10 cellular contexts compared by ENCODE assay signal in the genomic region with DNA sequence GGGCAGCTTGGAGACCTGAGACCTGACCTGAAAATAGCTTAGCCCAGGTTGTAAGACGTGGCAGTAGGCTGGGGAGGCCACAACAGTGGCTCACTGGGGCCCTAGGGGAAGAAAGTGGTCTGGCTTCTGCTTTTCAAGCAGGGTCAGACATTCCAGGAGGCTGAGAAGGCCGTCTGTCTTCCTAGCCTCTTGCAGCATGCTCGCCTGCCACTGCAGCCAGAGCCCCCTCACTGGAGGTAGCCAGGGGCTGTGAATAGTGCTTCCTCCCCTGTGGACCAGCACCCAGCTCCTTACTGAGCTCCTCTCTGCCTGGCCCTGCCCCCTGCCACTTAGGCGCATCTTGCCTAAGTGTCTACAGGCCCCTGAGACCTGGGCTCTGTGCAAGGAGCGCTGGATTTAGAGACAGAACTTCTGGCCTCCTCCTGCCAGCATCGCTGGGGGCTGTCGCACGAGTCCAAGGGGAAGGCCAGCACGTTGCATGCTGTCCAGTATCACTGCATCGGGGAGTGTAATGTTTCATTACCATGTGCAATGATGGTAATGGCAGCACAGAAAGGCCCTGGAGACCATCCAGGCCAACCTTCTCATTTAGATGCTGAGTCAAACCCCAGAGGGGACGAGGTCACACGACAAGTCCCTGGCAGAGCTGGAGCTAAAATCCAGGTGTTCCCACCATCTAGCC. TPM values are rescaled to one million over a fixed set of nuclear protein-coding genes. Genes with fewer than 3 reads are reported as not detected.
DNase-seq lines count a peak whose midpoint lies in the region; ATAC-seq and TF ChIP-seq lines count a peak whose summit lies in the region.
"Had no signal": no experiment of that assay in that cellular context is flagged by ENCODE, and none has a peak within 500 bp of the region (broad histone marks: within the 10 kb centered on the region; RNA-seq: fewer than 3 reads in every experiment).

No MANE protein-coding gene starts in this region.

- no peak for ATAC-seq in HG02884 (IDR thresholded peaks at IDR 0.05; ENCODE audit: unreplicated experiment)

- peaks cover 37% of the 10 kb centered on the region for H3K4me1 Mint-ChIP-seq in endothelial cell (ENCODE audit: unreplicated experiment)

- no peak for TF ChIP-seq CTCF in BJ (IDR thresholded peaks at IDR 0.05; ENCODE audit: insufficient read depth, low read depth, low read length)
- no peak for TF ChIP-seq CTCF in endothelial cell (IDR thresholded peaks at IDR 0.05; ENCODE audit: unreplicated experiment)

- H3K36me3 Mint-ChIP-seq in endothelial cell (ENCODE audit: low read depth, unreplicated experiment) = peaks cover 4% of the 10 kb centered on the region

- CTCF ChIA-PET in BJ (lab: Yijun Ruan, JAX) = interaction anchor here (3.7 kb wide), 1 partner anchor 115 kb away, joined by 29 read pairs; no protein-coding TSS in a partner anchor

- H3K27ac Mint-ChIP-seq in endothelial cell (ENCODE audit: unreplicated experiment) = peak overlapping the region; percentile 57

- POLR2A ChIA-PET in BJ (lab: Charles Lee) = interaction anchor here (0.5 to 0.9 kb wide), 2 partner anchors 10 to 431 kb away, joined by 3 read pairs; no protein-coding TSS in a partner anchor

- no peak overlapping the region for H3K4me3 Mint-ChIP-seq in endothelial cell (ENCODE audit: unreplicated experiment)

- H3K36me3 ChIP-seq in BJ (ENCODE audit: control insufficient read depth, insufficient read depth, low read length) = peaks cover 7% of the 10 kb centered on the region

- DNase-seq in BJ (ENCODE audit: low read depth) = peak; percentile 80
- DNase-seq in NOMO-1 treated with dmso at 0.1 percent for 144 hours (lab: John Stamatoyannopoulos, UW; ENCODE audit: unreplicated experiment) = peak; percentile 17
- no peak for DNase-seq in endothelial cell (ENCODE audit: low spot score)
- peak; percentile 72 for DNase-seq in non-pigmented ciliary epithelial cell (ENCODE audit: low read depth)
- no peak for DNase-seq in RPMI8226
- no peak for DNase-seq in activated CD8-positive, alpha-beta memory T cell treated with anti-CD3 and anti-CD28 coated beads, Interleukin-2, amount 50 U/mL, for 48 hours
- no peak for DNase-seq in T-helper 2 cell
- DNase-seq: NCI-H187 treated with DMSO at 0.1 percent for 48 hours; stimulated activated CD4-positive, alpha-beta T cell treated with anti-CD3 and anti-CD28 coated beads, Interleukin-12 subunit alpha, Interleukin-12 subunit beta, amount 100 ng/mL, for 4 hours had no signal

- H3K4me3 ChIP-seq in BJ (ENCODE audit: low read depth, low read length) = no peak overlapping the region

- H3K27me3 Mint-ChIP-seq in endothelial cell (ENCODE audit: unreplicated experiment) = peaks cover 5% of the 10 kb centered on the region

- no peaks in the 10 kb centered on the region for H3K27me3 ChIP-seq in BJ (ENCODE audit: control insufficient read depth, insufficient read depth, low read length)

- H3K9me3 Mint-ChIP-seq in endothelial cell (ENCODE audit: unreplicated experiment) = no peaks in the 10 kb centered on the region

RNA-seq across cellular contexts. Expression of gene ZMIZ1, which starts 12.7 kb away (rescaled TPM):
- 5.6 and 13.0 TPM in 2 replicates for polyA plus RNA-seq in BJ (2011; rRNA removed)
- polyA minus RNA-seq in BJ (2011; rRNA and poly(A)+ RNA removed) = 13.1 and 19.3 TPM in 2 replicates
- total RNA-seq in endothelial cell (ENCODE audit: unreplicated experiment) = 102 TPM

Comparison
In these comparisons a context has a peak if more than half of its experiments do, and no peak if none do; other contexts are left out.
1. DNase-seq: peak in BJ (single experiment), NOMO-1 treated with dmso at 0.1 percent for 144 hours (single experiment) and non-pigmented ciliary epithelial cell (single experiment); none in endothelial cell (single experiment), RPMI8226 (single experiment), activated CD8-positive, alpha-beta memory T cell treated with anti-CD3 and anti-CD28 coated beads, Interleukin-2, amount 50 U/mL, for 48 hours (single experiment) and T-helper 2 cell (0 of 5).